In genomic region chr14:88164906-88165534, GRCh38 we compare ENCODE assay signal across 19 cellular contexts.
DNase-seq lines count a peak whose midpoint lies in the region; ATAC-seq, FAIRE-seq and TF ChIP-seq lines count a peak whose summit lies in the region.
"Had no signal": no experiment of that assay in that cellular context is flagged by ENCODE, and none has a peak within 500 bp of the region (broad histone marks: within the 10 kb centered on the region; RNA-seq: fewer than 3 reads in every experiment).

No MANE protein-coding gene starts in this region.

- CTCF ChIA-PET in H1 (lab: Charles Lee; ENCODE audit: partially characterized antibody) (interaction anchor here (0.8 to 2.0 kb wide), 3 partner anchors 10 to 151 kb away, joined by 3 to 6 read pairs (median 4); no protein-coding TSS in a partner anchor), Calu3 (lab: Charles Lee) (no interaction called here)

- H3K4me3 Mint-ChIP-seq in Calu3 (ENCODE audit: low read depth, unreplicated experiment) = no peak overlapping the region
- H3K4me3 Mint-ChIP-seq: CD4-positive, alpha-beta memory T cell; nephron had no signal

- TF ChIP-seq EP300 in H1 (IDR thresholded peaks at IDR 0.05; ENCODE audit: borderline replicate concordance in 1 of 2, low read depth in 2 of 2, low read length in 2 of 2) = no peak

- peaks cover 4% of the 10 kb centered on the region for H3K36me3 Mint-ChIP-seq in Calu3 (ENCODE audit: insufficient read depth, unreplicated experiment)
- H3K36me3 Mint-ChIP-seq: CD4-positive, alpha-beta memory T cell had no signal

- DNase-seq in stimulated activated CD4-positive, alpha-beta T cell treated with anti-CD3 and anti-CD28 coated beads, Interleukin-1b, Interleukin-23, amount 100 ng/mL, for 48 hours = peak; percentile 4
- DNase-seq in stimulated activated CD4-positive, alpha-beta T cell treated with anti-CD3 and anti-CD28 coated beads, Interleukin-4, amount 100 ng/mL, for 1 hour = no peak
- DNase-seq in Karpas-422 (peak; percentile 53), H1 (ENCODE audit: low read depth in 1 of 2, low spot score in 2 of 2) (no peak), Calu3 (no peak), left colon (no peak), NCI-H82 treated with DMSO at 0.1 percent for 48 hours (lab: John Stamatoyannopoulos, UW; ENCODE audit: unreplicated experiment) (no peak), omental fat pad (ENCODE audit: low spot score) (no peak)
- DNase-seq: activated gamma-delta T cell treated with Interleukin-2 at 50 U/mL for 16 hours; CD4-positive, alpha-beta memory T cell; mesenchymal stem cell; NCI-H2171; NCI-H82 had no signal

- no peaks in the 10 kb centered on the region for H3K79me1 ChIP-seq in H1 (ENCODE audit: low read depth, low read length)

- TF ChIP-seq RAD21 in H1 (IDR thresholded peaks at IDR 0.05 in 1 of 2, conservative IDR thresholded peaks at IDR 0.05 in 1 of 2; ENCODE audit: low read depth in 2 of 2, low read length in 2 of 2) = no peak

- FAIRE-seq in H1 (lab: Jason Lieb, UNC) = no peak
- FAIRE-seq: colon, GM12892, islet of Langerhans had no signal

- H2BK15ac ChIP-seq in H1 (ENCODE audit: low read length) = no peak overlapping the region

- WGBS in H1 (ENCODE audit: extremely low coverage in 1 of 2, insufficient coverage in 1 of 2, insufficient read length in 1 of 2, insufficient replicate concordance in 2 of 2, low coverage in 1 of 2, low lambda C conversion rate in 2 of 2, missing lambda C conversion rate in 1 of 2), 2 experiments = 89% methylated on average over 3 of the region's 3 CpGs; no CpG with 5 or more reads in 1 of the 2 experiments

- H3K36me3 ChIP-seq in Karpas-422 (ENCODE audit: insufficient read depth, low read length) (no peaks in the 10 kb centered on the region), H1 (ENCODE audit: control insufficient read depth in 2 of 4, insufficient read depth in 4 of 4, low read length in 3 of 4) (no peaks in the 10 kb centered on the region)

- H2BK20ac ChIP-seq in H1 (ENCODE audit: low read length) = no peak overlapping the region

- H2BK5ac ChIP-seq in H1 (ENCODE audit: low read depth, low read length) = no peak overlapping the region

- no peak overlapping the region for H3K4me3 ChIP-seq in Karpas-422 (ENCODE audit: low read length)
- no peak overlapping the region for H3K4me3 ChIP-seq in H1 (ENCODE audit: extremely low read depth in 1 of 4, insufficient read depth in 2 of 4, low read depth in 3 of 4, low read length in 4 of 4)

- H3K27me3 Mint-ChIP-seq in Calu3 (ENCODE audit: unreplicated experiment) = peaks cover 29% of the 10 kb centered on the region

- POLR2A ChIA-PET in H1 (lab: Charles Lee; ENCODE audit: partially characterized antibody) = no interaction called here

- no peak overlapping the region for H2BK12ac ChIP-seq in H1 (ENCODE audit: low read depth, low read length)

- intact Hi-C loops in Calu3 (cut with micrococcal nuclease; ENCODE audit: unreplicated experiment) = no loop called here
- intact Hi-C loops in left colon (cut with DNase I, micrococcal nuclease) = no loop called here

- no peak overlapping the region for H2BK120ac ChIP-seq in H1 (replicated peaks; ENCODE audit: low read depth, low read length)

- H3K18ac ChIP-seq in H1 (ENCODE audit: extremely low read depth, low read length) = no peak overlapping the region

- H3K9me2 ChIP-seq in Karpas-422 (replicated peaks; ENCODE audit: insufficient read depth, low read length) = no peaks in the 10 kb centered on the region

- H4K8ac ChIP-seq in H1 (ENCODE audit: extremely low read depth, insufficient read depth, low read length) = no peak overlapping the region

- TF ChIP-seq CTCF in H1 (IDR thresholded peaks at IDR 0.05; ENCODE audit: control extremely low read depth in 1 of 3, insufficient read depth in 1 of 3, low read depth in 1 of 3, low read length in 3 of 3) (no peak), Calu3 (IDR thresholded peaks at IDR 0.05; ENCODE audit: unreplicated experiment) (no peak), omental fat pad (IDR thresholded peaks at IDR 0.05) (no peak)

- H3K9ac ChIP-seq in Karpas-422 (ENCODE audit: low read length) = no peak overlapping the region
- H3K9ac ChIP-seq in H1 (replicated peaks in 1 of 4; ENCODE audit: extremely low read depth in 1 of 4, low read depth in 3 of 4, low read length in 3 of 4) = no peak overlapping the region

- H3K4ac ChIP-seq in H1 (replicated peaks; ENCODE audit: insufficient read length, low read depth, low read length) = no peak overlapping the region

- H4K5ac ChIP-seq in H1 (ENCODE audit: insufficient read length, low read depth, low read length) = no peak overlapping the region

- no peak overlapping the region for H2AK5ac ChIP-seq in H1 (ENCODE audit: low read depth, low read length)

- H4K91ac ChIP-seq in H1 (replicated peaks; ENCODE audit: insufficient read length, low read length) = no peak overlapping the region

- H2AFZ ChIP-seq in Karpas-422 (ENCODE audit: low read length) = no peak overlapping the region
- peak overlapping the region; percentile 3; the same call in 1 of the 2 replicates for H2AFZ ChIP-seq in H1 (ENCODE audit: low read length)

- no peak overlapping the region for H3K14ac ChIP-seq in H1 (ENCODE audit: insufficient read length)

- H3K4me1 ChIP-seq in Karpas-422 (ENCODE audit: low read length) = peaks cover 5% of the 10 kb centered on the region; the same call in 1 of the 2 replicates
- H3K4me1 ChIP-seq in H1 (replicated peaks in 1 of 4; ENCODE audit: control insufficient read depth in 3 of 4, insufficient read depth in 4 of 4, low read length in 3 of 4) = no peaks in the 10 kb centered on the region

- H3K27ac ChIP-seq in Karpas-422 (ENCODE audit: low read length) (no peak overlapping the region), H1 (ENCODE audit: low read depth, low read length) (no peak overlapping the region)
- H3K27ac ChIP-seq: RWPE1 had no signal

- H3K9me3 Mint-ChIP-seq in Calu3 (ENCODE audit: low read depth, unreplicated experiment) = no peaks in the 10 kb centered on the region

- H4K20me1 ChIP-seq in Karpas-422 (ENCODE audit: insufficient read depth, low read depth, low read length) = no peaks in the 10 kb centered on the region
- no peaks in the 10 kb centered on the region for H4K20me1 ChIP-seq in H1 (replicated peaks in 1 of 2; ENCODE audit: control insufficient read depth in 1 of 2, insufficient read depth in 2 of 2, low read length in 2 of 2)

- H3K23ac ChIP-seq in H1 (ENCODE audit: insufficient read length) = no peak overlapping the region

- peaks cover 25% of the 10 kb centered on the region for H3K4me1 Mint-ChIP-seq in Calu3 (ENCODE audit: low read depth, unreplicated experiment)
- H3K4me1 Mint-ChIP-seq: nephron had no signal

- no peak for TF ChIP-seq POLR2A in H1 (IDR thresholded peaks at IDR 0.05; ENCODE audit: control extremely low read depth in 1 of 2, low read depth in 2 of 2, low read length in 2 of 2)

- no peaks in the 10 kb centered on the region for H3K23me2 ChIP-seq in H1 (ENCODE audit: low read depth, low read length)

- peaks cover 10% of the 10 kb centered on the region for H3K9me3 ChIP-seq in Karpas-422 (ENCODE audit: low read length)
- no peaks in the 10 kb centered on the region for H3K9me3 ChIP-seq in H1 (ENCODE audit: insufficient read depth in 2 of 2, low read depth in 1 of 2, low read length in 1 of 2)

- H3K79me2 ChIP-seq in Karpas-422 (ENCODE audit: low read length) (no peaks in the 10 kb centered on the region), H1 (ENCODE audit: control insufficient read depth in 1 of 2, insufficient read depth in 2 of 2, low read length in 2 of 2) (no peaks in the 10 kb centered on the region)

- no peak overlapping the region for H3K56ac ChIP-seq in H1 (replicated peaks; ENCODE audit: insufficient read length, low read depth, low read length)

- no peak overlapping the region for H3K27ac Mint-ChIP-seq in Calu3 (ENCODE audit: unreplicated experiment)
- H3K27ac Mint-ChIP-seq: nephron had no signal

- H3K4me2 ChIP-seq in Karpas-422 (ENCODE audit: low read depth, low read length, poor library complexity, severe bottlenecking) (no peak overlapping the region), H1 (ENCODE audit: insufficient read depth in 1 of 2, low read depth in 2 of 2, low read length in 2 of 2) (no peak overlapping the region)

- no TSS peak for BruUV-seq in Calu3 (replicated peaks; lab: Mats Ljungman, UMichigan)

- no peak for ATAC-seq in left colon
- no peak for ATAC-seq in omental fat pad (ENCODE audit: low FRiP score)
- ATAC-seq: esophagus mucosa had no signal

- no peaks in the 10 kb centered on the region for H3K27me3 ChIP-seq in Karpas-422 (ENCODE audit: low read length)
- no peaks in the 10 kb centered on the region for H3K27me3 ChIP-seq in H1 (replicated peaks in 1 of 4; ENCODE audit: control insufficient read depth in 3 of 4, extremely low read depth in 1 of 4, insufficient read depth in 3 of 4, low read length in 3 of 4)

TF ChIP-seq in H1, 55 proteins besides CTCF, POLR2A, EP300 and RAD21:
- TF ChIP-seq SP1 (IDR thresholded peaks at IDR 0.05; ENCODE audit: low read depth, low read length) (no peak), SUZ12 (IDR thresholded peaks at IDR 0.05; ENCODE audit: low read length) (no peak), NRF1 (IDR thresholded peaks at IDR 0.05; ENCODE audit: low read depth, low read length) (no peak), HDAC2 (IDR thresholded peaks at IDR 0.05; ENCODE audit: borderline replicate concordance in 1 of 2, low read depth in 2 of 2, low read length in 2 of 2) (no peak), CBX8 (IDR thresholded peaks at IDR 0.05; ENCODE audit: borderline replicate concordance, low read depth, low read length) (no peak), CREB1 (IDR thresholded peaks at IDR 0.05) (no peak)

Comparison
In these comparisons a context has a peak if more than half of its experiments do, and no peak if none do; other contexts are left out.
1. DNase-seq: peak in stimulated activated CD4-positive, alpha-beta T cell treated with anti-CD3 and anti-CD28 coated beads, Interleukin-1b, Interleukin-23, amount 100 ng/mL, for 48 hours (single experiment) and Karpas-422 (single experiment); none in stimulated activated CD4-positive, alpha-beta T cell treated with anti-CD3 and anti-CD28 coated beads, Interleukin-4, amount 100 ng/mL, for 1 hour (single experiment), H1 (0 of 2), Calu3 (single experiment), left colon (0 of 2), NCI-H82 treated with DMSO at 0.1 percent for 48 hours (single experiment) and omental fat pad (single experiment).